In the genomic region with DNA sequence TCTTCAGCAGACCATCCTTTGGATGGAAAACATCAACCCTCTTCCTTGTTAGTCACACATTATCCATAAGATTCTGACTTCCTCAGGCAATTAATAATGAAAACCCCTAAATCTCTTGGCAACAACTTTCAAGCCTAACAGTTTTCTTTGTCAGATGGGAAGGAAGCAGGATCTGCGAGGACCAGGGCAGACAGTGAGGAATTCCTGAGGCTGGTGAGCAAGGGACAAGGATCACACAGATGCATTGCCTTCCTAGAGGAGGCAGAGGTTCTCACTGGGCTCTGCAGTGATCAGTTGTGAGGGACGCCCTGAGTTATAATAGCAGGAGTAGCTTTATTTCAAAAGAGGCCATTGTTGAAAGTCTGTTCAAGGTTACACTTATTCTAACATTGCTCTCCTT, we compare ENCODE assay signal across 31 cellular contexts.
"Had no signal": no experiment of that assay in that cellular context is flagged by ENCODE, and none has a peak within 500 bp of the region (broad histone marks: within the 10 kb centered on the region; RNA-seq: fewer than 3 reads in every experiment).

No MANE protein-coding gene starts in this region.

- FAIRE-seq: islet of Langerhans, kidney had no signal

- H3K27me3 Mint-ChIP-seq: naive B cell; stimulated activated naive B cell treated with anti-CD40 and anti-IgM and Interleukin-4, amounts not matched to agents 10 μg/mL and 1 μg/mL and 100 μg/mL, for 72 hours had no signal

- H3K4me1 ChIP-seq: left lung, prostate gland, thyroid gland, upper lobe of left lung, vagina had no signal

- H3K9me3 Mint-ChIP-seq: immature natural killer cell; mesothelial cell of epicardium; naive B cell; stimulated activated naive B cell treated with anti-CD40 and anti-IgM and Interleukin-4, amounts not matched to agents 10 μg/mL and 1 μg/mL and 100 μg/mL, for 72 hours had no signal

- H3K4me3 Mint-ChIP-seq: immature natural killer cell; mesothelial cell of epicardium; naive B cell; natural killer cell; stimulated activated naive B cell treated with anti-CD40 and anti-IgM and Interleukin-4, amounts not matched to agents 10 μg/mL and 1 μg/mL and 100 μg/mL, for 72 hours had no signal

- H3K4me3 ChIP-seq: left lung, lower lobe of right lung, ovary, prostate gland, skin epidermis, stomach, testis, thyroid gland, transverse colon, upper lobe of left lung, vagina had no signal

- H3K36me3 ChIP-seq: left lung, lower lobe of right lung, ovary, prostate gland, stomach, thyroid gland, transverse colon, upper lobe of left lung, vagina had no signal

- H3K4me1 Mint-ChIP-seq: immature natural killer cell; naive B cell; natural killer cell; stimulated activated naive B cell treated with anti-CD40 and anti-IgM and Interleukin-4, amounts not matched to agents 10 μg/mL and 1 μg/mL and 100 μg/mL, for 72 hours had no signal

- ATAC-seq: left colon; lower lobe of right lung; natural killer cell; sciatic nerve; stimulated activated naive B cell treated with anti-CD40 and anti-IgM and Interleukin-4, amounts not matched to agents 10 μg/mL and 1 μg/mL and 100 μg/mL, for 72 hours; stimulated activated naive CD8-positive, alpha-beta T cell treated with anti-CD3 and anti-CD28 coated beads, Interleukin-15, Interleukin-2, amounts not matched to agents 100 U/mL and 50 U/mL, for 24 hours had no signal

- DNase-seq: hypothalamus; immature natural killer cell; kidney; left colon; left lung; lower lobe of right lung; mammary epithelial cell; mesenchymal stem cell; naive B cell; natural killer cell; ovary; posterior cingulate gyrus; retina; right cardiac atrium; stimulated activated CD4-positive, alpha-beta T cell treated with anti-CD3 and anti-CD28 coated beads, Interleukin-12 subunit alpha, Interleukin-12 subunit beta, amount 100 ng/mL, for 4 hours; stimulated activated CD4-positive, alpha-beta T cell treated with anti-CD3 and anti-CD28 coated beads, Interleukin-15, amount 100 ng/mL, for 24 hours; stimulated activated CD4-positive, alpha-beta T cell treated with anti-CD3 and anti-CD28 coated beads, Interleukin-2, amount 100 ng/mL, for 24 hours; stimulated activated CD4-positive, alpha-beta T cell treated with anti-CD3 and anti-CD28 coated beads, Interleukin-4, amount 100 ng/mL, for 1 hour; stimulated activated naive B cell treated with anti-CD40 and anti-IgM and Interleukin-4, amounts not matched to agents 10 μg/mL and 1 μg/mL and 100 μg/mL, for 72 hours; stimulated activated naive CD8-positive, alpha-beta T cell treated with anti-CD3 and anti-CD28 coated beads, Interleukin-15, Interleukin-2, amounts not matched to agents 100 U/mL and 50 U/mL, for 24 hours; stomach; testis; thyroid gland; transverse colon; upper lobe of left lung had no signal

- H3K9me3 ChIP-seq: left lung, lower lobe of right lung, ovary, prostate gland, stomach, testis, thyroid gland, transverse colon, upper lobe of left lung, vagina had no signal

- H3K36me3 Mint-ChIP-seq: immature natural killer cell; mesothelial cell of epicardium; naive B cell; natural killer cell; stimulated activated naive B cell treated with anti-CD40 and anti-IgM and Interleukin-4, amounts not matched to agents 10 μg/mL and 1 μg/mL and 100 μg/mL, for 72 hours had no signal

- H3K27ac Mint-ChIP-seq: immature natural killer cell; mesothelial cell of epicardium; naive B cell; natural killer cell; stimulated activated naive B cell treated with anti-CD40 and anti-IgM and Interleukin-4, amounts not matched to agents 10 μg/mL and 1 μg/mL and 100 μg/mL, for 72 hours had no signal

- H3K27me3 ChIP-seq: left lung, ovary, stomach, testis, thyroid gland, transverse colon, upper lobe of left lung, vagina had no signal

- H3K27ac ChIP-seq: left lung, lower lobe of right lung, ovary, prostate gland, skin epidermis, stomach, testis, thyroid gland, transverse colon, upper lobe of left lung, vagina had no signal
